ENCODE assay signal across 8 cellular contexts in the genomic region with DNA sequence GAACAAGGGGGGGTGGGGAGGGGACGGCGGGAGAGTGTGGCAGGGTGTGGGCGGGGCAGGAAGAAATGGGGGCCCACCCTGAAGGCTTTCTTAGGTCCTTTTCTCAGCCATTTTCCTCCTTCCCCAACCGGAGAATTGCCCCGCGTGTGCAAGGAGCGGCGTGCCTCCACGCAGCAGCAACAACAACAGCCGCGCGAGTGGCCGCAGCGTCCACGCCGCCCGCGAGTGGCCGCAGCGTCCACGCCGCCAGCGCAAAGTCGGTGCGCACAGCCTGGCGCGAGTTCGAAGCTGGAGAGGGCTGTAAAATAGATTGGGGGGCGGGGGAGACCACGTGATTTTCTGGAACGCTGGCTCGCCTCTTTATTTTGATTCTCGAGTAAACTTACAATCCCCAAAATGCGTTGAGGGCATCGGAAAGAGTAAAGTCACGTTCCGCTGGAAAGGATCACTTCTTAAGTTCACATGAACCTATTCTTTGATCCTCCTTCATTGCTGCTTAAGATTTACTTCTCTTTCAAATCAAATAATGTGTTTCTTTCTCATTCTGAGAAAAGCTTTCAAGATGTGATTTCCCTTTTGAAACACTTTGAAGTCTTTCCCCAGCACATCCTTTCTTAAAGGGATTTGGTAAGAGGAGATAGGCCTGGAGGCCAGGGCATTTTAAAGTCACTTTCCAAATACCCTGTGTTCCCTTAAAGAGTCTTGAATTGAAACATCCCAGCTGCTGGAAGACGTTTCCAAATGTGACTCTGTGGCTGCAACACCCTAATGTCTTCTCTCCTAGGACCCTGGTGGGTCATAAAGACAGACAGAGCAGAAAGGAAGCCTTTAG.
A peak's percentile ranks its signal among the peaks of the same experiment; 100 is the strongest.
DNase-seq lines count a peak whose midpoint lies in the region.

No MANE protein-coding gene starts in this region.

- no peaks in the 10 kb centered on the region for H3K36me3 Mint-ChIP-seq in dendritic cell treated with granulocyte-macrophage colony-stimulating factor and Interleukin-4, amounts not matched to agents 40 ng/mL and 50 ng/mL, for 4 days (ENCODE audit: low read depth)

- no peaks in the 10 kb centered on the region for H3K27me3 ChIP-seq in muscle layer of colon (ENCODE audit: control insufficient read depth in 1 of 2, insufficient read depth in 2 of 2, low read length in 2 of 2)

- H3K36me3 ChIP-seq in ES-I3 (ENCODE audit: insufficient read depth, low read length): no peaks in the 10 kb centered on the region
- no peaks in the 10 kb centered on the region for H3K36me3 ChIP-seq in SK-N-MC (ENCODE audit: insufficient read depth, low read length)
- no peaks in the 10 kb centered on the region for H3K36me3 ChIP-seq in muscle layer of colon (ENCODE audit: insufficient read depth, low read length)

- no peaks in the 10 kb centered on the region for H3K9me3 Mint-ChIP-seq in dendritic cell treated with granulocyte-macrophage colony-stimulating factor and Interleukin-4, amounts not matched to agents 40 ng/mL and 50 ng/mL, for 4 days

- intact Hi-C loops in dendritic cell treated with granulocyte-macrophage colony-stimulating factor and Interleukin-4, amounts not matched to agents 40 ng/mL and 50 ng/mL, for 4 days (cut with micrococcal nuclease): no loop called here

- DNase-seq in SK-N-MC (ENCODE audit: low read depth, low spot score): no peak
- peak in 17 of 49 donors; percentile 2 to 24 (median 11) for DNase-seq in substantia nigra (lab: John Stamatoyannopoulos, UW)
- DNase-seq in NCI-H2196 treated with DMSO at 0.1 percent for 48 hours (lab: John Stamatoyannopoulos, UW; ENCODE audit: unreplicated experiment): no peak
- no peak for DNase-seq in DMS53 (lab: John Stamatoyannopoulos, UW)
- no peak for DNase-seq in NOMO-1 treated with DMSO at 0.1 percent for 48 hours (lab: John Stamatoyannopoulos, UW; ENCODE audit: unreplicated experiment)

- peak overlapping the region; percentile 83 for H3K27ac ChIP-seq in SK-N-MC
- peak overlapping the region; percentile 44 for H3K27ac ChIP-seq in muscle layer of colon (ENCODE audit: low read depth, low read length)
- H3K27ac ChIP-seq in substantia nigra (ENCODE audit: low read depth, low read length, poor library complexity, severe bottlenecking): peak overlapping the region; percentile 26

- H3K9ac ChIP-seq in ES-I3 (ENCODE audit: low read depth, low read length): peak overlapping the region; percentile 59; the same call in 1 of the 2 replicates
- H3K9ac ChIP-seq in SK-N-MC (ENCODE audit: insufficient read length): no peak overlapping the region
- peak overlapping the region; percentile 7 for H3K9ac ChIP-seq in muscle layer of colon (ENCODE audit: low read length)

- peak overlapping the region; percentile 98 for H3K27ac Mint-ChIP-seq in dendritic cell treated with granulocyte-macrophage colony-stimulating factor and Interleukin-4, amounts not matched to agents 40 ng/mL and 50 ng/mL, for 4 days

- H3K9me3 ChIP-seq in ES-I3 (ENCODE audit: control insufficient read depth, insufficient read depth, low read length): no peaks in the 10 kb centered on the region
- no peaks in the 10 kb centered on the region for H3K9me3 ChIP-seq in SK-N-MC (ENCODE audit: low read depth, low read length)
- H3K9me3 ChIP-seq in muscle layer of colon (ENCODE audit: low read length): no peaks in the 10 kb centered on the region

- peaks cover 57% of the 10 kb centered on the region for H3K4me1 Mint-ChIP-seq in dendritic cell treated with granulocyte-macrophage colony-stimulating factor and Interleukin-4, amounts not matched to agents 40 ng/mL and 50 ng/mL, for 4 days (ENCODE audit: low read depth)

- peak overlapping the region; percentile 37 for H3K4me3 ChIP-seq in SK-N-MC
- peak overlapping the region; percentile 50 to 63 for H3K4me3 ChIP-seq in muscle layer of colon (ENCODE audit: low read depth in 1 of 2, low read length in 2 of 2)

- H3K4me1 ChIP-seq in ES-I3 (ENCODE audit: insufficient read depth, low read length) (peaks cover 16% of the 10 kb centered on the region), muscle layer of colon (ENCODE audit: insufficient read depth, low read length) (peaks cover 14% of the 10 kb centered on the region)

- peak overlapping the region; percentile 82 for H3K4me3 Mint-ChIP-seq in dendritic cell treated with granulocyte-macrophage colony-stimulating factor and Interleukin-4, amounts not matched to agents 40 ng/mL and 50 ng/mL, for 4 days

- no peaks in the 10 kb centered on the region for H3K27me3 Mint-ChIP-seq in dendritic cell treated with granulocyte-macrophage colony-stimulating factor and Interleukin-4, amounts not matched to agents 40 ng/mL and 50 ng/mL, for 4 days

Comparison
In these comparisons a context has a peak if more than half of its experiments do, and no peak if none do; other contexts are left out.
1. H3K27ac ChIP-seq: peak in every context shown above with its lines; median percentile 83 in SK-N-MC; 44 in muscle layer of colon; 26 in substantia nigra.